7 cellular contexts compared by ENCODE assay signal in the genomic region with DNA sequence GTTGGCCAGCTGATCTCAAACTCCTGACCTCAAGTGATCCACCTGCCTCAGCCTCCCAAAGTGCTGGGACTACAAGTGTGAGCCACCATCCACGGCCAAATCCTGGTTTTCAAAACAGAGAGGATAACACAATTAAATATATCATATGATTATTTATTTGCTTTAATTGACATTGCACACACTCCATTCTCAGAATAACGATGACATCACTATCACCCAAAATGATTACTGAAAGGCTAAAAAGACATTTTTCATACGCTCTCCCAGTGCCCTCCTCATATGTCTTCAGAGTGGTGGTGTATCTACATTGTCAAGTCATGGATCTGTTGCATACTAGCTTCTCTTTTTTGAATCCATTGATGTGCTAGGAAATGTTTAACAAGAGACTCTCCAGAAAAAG.
"Had no signal": no experiment of that assay in that cellular context is flagged by ENCODE, and none has a peak within 500 bp of the region (broad histone marks: within the 10 kb centered on the region; RNA-seq: fewer than 3 reads in every experiment).

No MANE protein-coding gene starts in this region.

- H2AFZ ChIP-seq: GM23248 had no signal

- FAIRE-seq: HTR-8/SVneo had no signal

- ATAC-seq: HCT116 had no signal

- H3K27ac ChIP-seq: GM23248 had no signal

- H3K9ac ChIP-seq: GM23248 had no signal

- DNase-seq: GM23248, GOT3, H7, KG1 had no signal

- H3K4me3 ChIP-seq: GM23248, HAP-1 had no signal
